8 cellular contexts compared by ENCODE assay signal in the genomic region with DNA sequence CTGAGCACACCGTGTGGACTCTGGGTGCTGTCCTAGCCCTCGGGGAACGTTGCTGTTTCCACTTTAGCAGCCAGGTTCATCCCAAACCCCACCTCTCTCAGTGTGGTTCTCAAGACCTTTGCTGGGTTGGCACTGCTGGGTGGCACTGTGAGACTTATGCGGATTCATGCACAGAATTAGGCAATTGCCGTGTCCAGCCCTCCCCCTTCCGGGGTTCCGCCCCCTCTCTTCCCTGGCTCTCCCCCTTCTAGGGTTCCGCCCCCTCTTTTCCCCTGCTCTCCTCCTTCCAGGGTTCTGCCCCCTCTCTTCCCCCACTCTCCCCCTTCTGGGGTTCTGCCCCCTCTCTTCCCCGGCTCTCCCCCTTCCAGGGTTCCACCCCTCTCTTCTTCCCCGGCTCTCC. TPM values are rescaled to one million over a fixed set of nuclear protein-coding genes. Genes with fewer than 3 reads are reported as not detected.
A peak's percentile ranks its signal among the peaks of the same experiment; 100 is the strongest.
DNase-seq lines count a peak whose midpoint lies in the region; ATAC-seq lines count a peak whose summit lies in the region.

No MANE protein-coding gene starts in this region.

- DNase-seq in Caki2 (ENCODE audit: low read depth), result peak; percentile 40
- peak; percentile 62 to 72 for DNase-seq in NOMO-1 (lab: John Stamatoyannopoulos, UW; ENCODE audit: unreplicated experiment in 2 of 2)
- DNase-seq in activated naive CD4-positive, alpha-beta T cell treated with anti-CD3 and anti-CD28 coated beads, Interleukin-2, amount 50 U/mL, for 16 hours, result peak; percentile 31
- DNase-seq in EL, result no peak
- no peak for DNase-seq in DMS53 treated with DMSO at 0.1 percent for 48 hours (lab: John Stamatoyannopoulos, UW; ENCODE audit: unreplicated experiment)

- no peak overlapping the region for H3K4me3 ChIP-seq in mucosa of stomach (ENCODE audit: low read length)

- in situ Hi-C loops in Caki2 (cut with HindIII; ENCODE audit: low pct_unique_long_range_greater_than_20kb, low sequenced_read_pairs), result no loop called here

- H3K36me3 ChIP-seq in mucosa of stomach (ENCODE audit: control insufficient read depth, insufficient read depth, low read length), result no peaks in the 10 kb centered on the region

- peak overlapping the region; percentile 57 for H3K9ac ChIP-seq in mucosa of stomach (ENCODE audit: low read length)

- H3K9me3 ChIP-seq in mucosa of stomach (ENCODE audit: control insufficient read depth, low read length), result no peaks in the 10 kb centered on the region

- no peak for ATAC-seq in HG03460 (IDR thresholded peaks at IDR 0.05; ENCODE audit: unreplicated experiment)
- ATAC-seq in HG02610 (IDR thresholded peaks at IDR 0.05; ENCODE audit: unreplicated experiment), result no peak

- peaks cover 74% of the 10 kb centered on the region for H3K4me1 ChIP-seq in mucosa of stomach (ENCODE audit: control insufficient read depth, insufficient read depth, low read length)

- H3K27me3 ChIP-seq in mucosa of stomach (ENCODE audit: control insufficient read depth, insufficient read depth, low read length), result peaks cover under 1% of the 10 kb centered on the region

RNA-seq across cellular contexts. Expression of a gene that starts 39.8 kb away (rescaled TPM):
- total RNA-seq in Caki2 (2014; rRNA removed; shearing (Covaris generic); ENCODE audit: low replicate concordance), result 65.5 and 77.6 TPM in 2 replicates

Comparison
In these comparisons a context has a peak if more than half of its experiments do, and no peak if none do; other contexts are left out.
1. DNase-seq: peak in Caki2 (single experiment), NOMO-1 (2 of 2) and activated naive CD4-positive, alpha-beta T cell treated with anti-CD3 and anti-CD28 coated beads, Interleukin-2, amount 50 U/mL, for 16 hours (single experiment); none in EL (single experiment) and DMS53 treated with DMSO at 0.1 percent for 48 hours (single experiment).